9 cellular contexts compared by ENCODE assay signal in the genomic region with DNA sequence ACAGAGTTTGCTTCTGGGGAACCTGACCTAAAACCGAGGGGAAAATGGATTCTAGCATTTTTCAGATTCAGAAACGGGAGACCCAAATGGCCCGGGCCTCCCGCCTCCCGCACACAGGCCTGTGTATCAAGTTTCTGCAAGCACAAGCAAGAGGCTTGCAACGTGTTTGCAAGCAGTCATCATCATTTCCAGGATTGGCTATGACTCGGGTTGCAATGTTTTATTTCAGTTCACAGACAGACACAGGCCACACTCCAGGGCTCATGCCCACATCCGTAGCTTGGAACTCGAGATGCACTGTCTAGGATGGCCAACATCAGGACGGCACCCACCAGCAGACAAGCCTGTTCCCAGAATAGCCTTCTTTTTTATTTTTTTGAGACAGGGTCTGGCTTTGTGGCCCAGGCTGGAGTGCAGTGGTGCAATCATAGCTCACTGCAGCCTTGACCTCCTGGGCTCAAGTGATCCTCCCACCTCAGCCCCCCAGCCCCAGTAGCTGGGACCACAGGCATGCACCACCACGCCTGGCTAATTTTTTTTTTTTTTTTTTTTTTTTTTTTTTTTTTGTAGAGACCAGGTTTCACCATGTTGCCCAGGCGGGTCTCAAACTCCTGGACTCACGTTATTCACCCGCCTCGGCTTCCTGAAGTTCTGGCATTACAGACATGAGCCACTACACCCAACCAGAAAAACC.
DNase-seq lines count a peak whose midpoint lies in the region; ATAC-seq, FAIRE-seq and TF ChIP-seq lines count a peak whose summit lies in the region.
"Had no signal": no experiment of that assay in that cellular context is flagged by ENCODE, and none has a peak within 500 bp of the region (broad histone marks: within the 10 kb centered on the region; RNA-seq: fewer than 3 reads in every experiment).

No MANE protein-coding gene starts in this region.

- peak overlapping the region; percentile 51 for H3K4me2 ChIP-seq in BLaER1

- TF ChIP-seq CTCF in foreskin keratinocyte (conservative IDR thresholded peaks at IDR 0.05) (no peak), pancreas (IDR thresholded peaks at IDR 0.05) (no peak)

- intact Hi-C loops in pancreas (cut with DNase I): no loop called here

- FAIRE-seq in pancreas (lab: Jason Lieb, UNC): no peak

- DNase-seq in SK-N-DZ (ENCODE audit: low spot score) (peak; percentile 32), foreskin keratinocyte (peak in 1 of 2 donors; percentile 67), pancreas (no peak), NCI-H524 (lab: John Stamatoyannopoulos, UW) (no peak), H7 (no peak)
- no peak for DNase-seq in stimulated activated CD4-positive, alpha-beta T cell treated with anti-CD3 and anti-CD28 coated beads, Interleukin-15, amount 100 ng/mL, for 24 hours
- DNase-seq: NCI-H446 treated with DMSO at 0.1 percent for 48 hours had no signal

- H3K4me1 ChIP-seq in BLaER1: peaks cover 16% of the 10 kb centered on the region
- peaks cover 8% of the 10 kb centered on the region for H3K4me1 ChIP-seq in foreskin keratinocyte
- H3K4me1 ChIP-seq in pancreas: no peaks in the 10 kb centered on the region

- H3K9ac ChIP-seq in BLaER1: no peak overlapping the region

- no peaks in the 10 kb centered on the region for H4K20me1 ChIP-seq in BLaER1

- no peaks in the 10 kb centered on the region for H3K9me3 ChIP-seq in BLaER1
- no peaks in the 10 kb centered on the region for H3K9me3 ChIP-seq in pancreas

- ATAC-seq in foreskin keratinocyte: peak; percentile 58
- peak in 3 of 4 donors; percentile 17 to 53 (median 21) for ATAC-seq in pancreas
- no peak for ATAC-seq in GM18867 (IDR thresholded peaks at IDR 0.05; ENCODE audit: unreplicated experiment)

- H3K36me3 ChIP-seq in BLaER1 (no peaks in the 10 kb centered on the region), pancreas (no peaks in the 10 kb centered on the region), H7 (replicated peaks; ENCODE audit: control insufficient read depth, insufficient read depth, low read length) (no peaks in the 10 kb centered on the region)

- H3K27ac ChIP-seq in BLaER1: no peak overlapping the region
- H3K27ac ChIP-seq in foreskin keratinocyte: no peak overlapping the region
- H3K27ac ChIP-seq in pancreas: peak overlapping the region in 2 of 4 donors; percentile 5 to 10

- H3K27me3 ChIP-seq in BLaER1 (no peaks in the 10 kb centered on the region), foreskin keratinocyte (no peaks in the 10 kb centered on the region), pancreas (no peaks in the 10 kb centered on the region), H7 (ENCODE audit: control insufficient read depth, insufficient read depth, low read length) (no peaks in the 10 kb centered on the region)

- no peak overlapping the region for H3K4me3 ChIP-seq in BLaER1
- H3K4me3 ChIP-seq in pancreas: no peak overlapping the region
- no peak overlapping the region for H3K4me3 ChIP-seq in H7 (ENCODE audit: insufficient read depth, low read depth, low read length)

- WGBS in pancreas, 2 donors: 65 to 75% methylated on average over 15 of the region's 15 CpGs
